8 cellular contexts compared by ENCODE assay signal in genomic region chr6:37131104-37131959, GRCh38. TPM values are rescaled to one million over a fixed set of nuclear protein-coding genes. Genes with fewer than 3 reads are reported as not detected.
DNase-seq lines count a peak whose midpoint lies in the region; ATAC-seq and TF ChIP-seq lines count a peak whose summit lies in the region.

No MANE protein-coding gene starts in this region.

- no peaks in the 10 kb centered on the region for H3K36me3 ChIP-seq in uterus

- H3K4me3 ChIP-seq in uterus, result peak overlapping the region in 1 of 2 donors; percentile 6

- H3K9me3 ChIP-seq in uterus, result no peaks in the 10 kb centered on the region

- no peak for TF ChIP-seq POLR2A in uterus (IDR thresholded peaks at IDR 0.05)

- ATAC-seq in HG02973 (IDR thresholded peaks at IDR 0.05; ENCODE audit: unreplicated experiment) (no peak), HG03135 (IDR thresholded peaks at IDR 0.05; ENCODE audit: unreplicated experiment) (no peak), GM21423 (IDR thresholded peaks at IDR 0.05; ENCODE audit: unreplicated experiment) (no peak)

- peak; percentile 47 to 71 (median 47) for DNase-seq in NCI-H1417 (lab: John Stamatoyannopoulos, UW)
- no peak for DNase-seq in NCI-H1417 treated with DMSO at 0.1 percent for 48 hours (lab: John Stamatoyannopoulos, UW)
- peak; percentile 88 for DNase-seq in cerebellar cortex (ENCODE audit: low spot score)
- peak; percentile 69 for DNase-seq in medulla oblongata (ENCODE audit: extremely low spot score)
- DNase-seq in uterus, result peak; percentile 64 to 84

- peaks cover 0 to 11% of the 10 kb centered on the region in 2 donors for H3K4me1 ChIP-seq in uterus

- peak overlapping the region; percentile 85 to 91 for H3K27ac ChIP-seq in uterus

- intact Hi-C loops in uterus (cut with DNase I; ENCODE audit: low total_unique reads), result no loop called here

- no peak for TF ChIP-seq CTCF in uterus (IDR thresholded peaks at IDR 0.05)

- no peaks in the 10 kb centered on the region for H3K27me3 ChIP-seq in uterus

RNA-seq across cellular contexts. Expression of gene PIM1, which starts 38.6 kb away (rescaled TPM):
- 10 to 100 TPM in 3 of 4 donors, 1 to 10 TPM in 1; 2.0 to 44.5 (median 28.8) TPM for total RNA-seq in uterus
